1 cellular context compared by ENCODE assay signal in the genomic region with DNA sequence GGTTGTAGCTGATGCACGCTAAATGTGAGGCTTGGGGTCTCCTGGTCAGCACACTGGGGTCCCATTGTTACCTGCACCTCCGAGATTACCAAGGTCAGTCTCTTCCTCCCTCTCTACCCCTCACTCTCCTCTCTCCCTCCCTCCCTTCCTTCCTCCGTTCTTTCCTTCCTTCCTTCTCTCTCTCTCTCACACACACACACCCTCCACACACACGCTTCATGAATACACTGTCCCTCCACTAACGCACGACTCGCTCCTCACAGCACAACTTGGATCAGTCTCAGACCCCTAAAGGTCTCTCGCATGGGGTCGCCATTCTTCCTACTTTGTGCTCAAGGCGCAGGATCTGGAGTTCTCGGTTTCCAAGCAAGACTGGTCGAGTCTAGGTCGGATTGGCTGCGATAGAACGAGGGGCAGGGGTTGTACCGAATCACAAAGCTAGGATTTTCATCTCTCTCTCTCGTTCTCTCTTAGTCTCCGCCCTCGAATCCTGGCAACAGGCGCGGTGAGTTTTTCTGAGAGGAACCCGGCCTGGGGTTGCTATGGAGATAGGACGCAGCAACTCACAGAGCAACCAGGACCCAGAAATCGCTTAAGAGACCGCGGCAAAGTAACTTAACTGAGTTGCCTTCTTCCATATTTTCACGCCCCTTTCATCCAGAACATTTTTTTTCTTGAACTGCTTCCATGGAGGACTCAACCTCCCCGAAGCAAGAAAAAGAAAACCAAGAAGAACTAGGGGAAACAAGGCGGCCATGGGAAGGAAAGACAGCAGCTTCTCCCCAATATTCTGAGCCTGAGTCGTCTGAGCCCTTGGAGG.
A peak's percentile ranks its signal among the peaks of the same experiment; 100 is the strongest.
TF ChIP-seq lines count a peak whose summit lies in the region.

Gene RSPH4A (plus strand): TSS at position 543 of the 820 bp plus-strand sequence. CDS start 145 bp downstream, at position 688.

TF ChIP-seq in K562, 482 proteins besides CTCF, POLR2A, EP300 and RAD21 (continued from another document and continues in another):
- TF ChIP-seq USF2 (CRISPR knock-in tag; IDR thresholded peaks at IDR 0.05) (no peak), RREB1 (CRISPR knock-in tag; IDR thresholded peaks at IDR 0.05) (no peak), ZNF76 (CRISPR knock-in tag; IDR thresholded peaks at IDR 0.05; ENCODE audit: borderline replicate concordance) (no peak), KAT2B (IDR thresholded peaks at IDR 0.05; ENCODE audit: low read depth, low read length) (no peak), ZBTB40 (IDR thresholded peaks at IDR 0.05) (peak; percentile 41; the same call in 1 of the 2 replicates), ZBTB40 (CRISPR knock-in tag; IDR thresholded peaks at IDR 0.05) (no peak), JUN (IDR thresholded peaks at IDR 0.05; ENCODE audit: borderline replicate concordance, low read depth, low read length) (no peak), JUN (CRISPR knock-in tag; IDR thresholded peaks at IDR 0.05; ENCODE audit: borderline replicate concordance) (no peak), U2AF1 (optimal IDR thresholded peaks at IDR 0.05; ENCODE audit: low read depth, low read length) (no peak), ZNF79 (CRISPR knock-in tag; IDR thresholded peaks at IDR 0.05; ENCODE audit: low read depth) (no peak), ILF3 (IDR thresholded peaks at IDR 0.05; ENCODE audit: borderline replicate concordance) (no peak), TAF1 (IDR thresholded peaks at IDR 0.05; ENCODE audit: control insufficient read depth, extremely low read depth, insufficient read depth, low read length, severe bottlenecking) (no peak), TAF7 (tag; IDR thresholded peaks at IDR 0.05) (no peak), ELF4 (CRISPR knock-in tag; IDR thresholded peaks at IDR 0.05) (peak; percentile 89), WHSC1 (IDR thresholded peaks at IDR 0.05; ENCODE audit: low read length) (no peak), ERF (CRISPR knock-in tag; IDR thresholded peaks at IDR 0.05) (no peak), NR1H2 (CRISPR knock-in tag; IDR thresholded peaks at IDR 0.05) (no peak), ZFPM2 (CRISPR knock-in tag; IDR thresholded peaks at IDR 0.05) (no peak), RFX1 (IDR thresholded peaks at IDR 0.05) (peak; percentile 96), CSDE1 (IDR thresholded peaks at IDR 0.05) (peak in 1 of 2 experiments; percentile 37; a peak in 1 of 4 replicates), SMAD4 (CRISPR knock-in tag; conservative IDR thresholded peaks at IDR 0.05) (no peak), SFPQ (IDR thresholded peaks at IDR 0.05; ENCODE audit: low read depth, low read length) (no peak), ZNF175 (CRISPR knock-in tag; IDR thresholded peaks at IDR 0.05; ENCODE audit: low read depth) (no peak), GATAD2A (IDR thresholded peaks at IDR 0.05) (no peak), ZNF699 (CRISPR knock-in tag; IDR thresholded peaks at IDR 0.05; ENCODE audit: insufficient replicate concordance) (no peak), HDAC2 (IDR thresholded peaks at IDR 0.05) (0 out of 2 replicates have a peak, but pooled peaks have one; percentile 23), SMARCE1 (IDR thresholded peaks at IDR 0.05) (no peak), BCOR (IDR thresholded peaks at IDR 0.05) (no peak), CXXC5 (CRISPR knock-in tag; IDR thresholded peaks at IDR 0.05) (0 out of 2 replicates have a peak, but pooled peaks have one; percentile 16), ZNF384 (IDR thresholded peaks at IDR 0.05; ENCODE audit: low read depth, low read length) (no peak), SRF (CRISPR knock-in tag; IDR thresholded peaks at IDR 0.05) (no peak)
- TF ChIP-seq, protein P1, sequence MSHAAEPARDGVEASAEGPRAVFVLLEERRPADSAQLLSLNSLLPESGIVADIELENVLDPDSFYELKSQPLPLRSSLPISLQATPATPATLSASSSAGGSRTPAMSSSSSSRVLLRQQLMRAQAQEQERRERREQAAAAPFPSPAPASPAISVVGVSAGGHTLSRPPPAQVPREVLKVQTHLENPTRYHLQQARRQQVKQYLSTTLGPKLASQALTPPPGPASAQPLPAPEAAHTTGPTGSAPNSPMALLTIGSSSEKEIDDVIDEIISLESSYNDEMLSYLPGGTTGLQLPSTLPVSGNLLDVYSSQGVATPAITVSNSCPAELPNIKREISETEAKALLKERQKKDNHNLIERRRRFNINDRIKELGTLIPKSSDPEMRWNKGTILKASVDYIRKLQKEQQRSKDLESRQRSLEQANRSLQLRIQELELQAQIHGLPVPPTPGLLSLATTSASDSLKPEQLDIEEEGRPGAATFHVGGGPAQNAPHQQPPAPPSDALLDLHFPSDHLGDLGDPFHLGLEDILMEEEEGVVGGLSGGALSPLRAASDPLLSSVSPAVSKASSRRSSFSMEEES (CRISPR knock-in tag; IDR thresholded peaks at IDR 0.05) = no peak
- TF ChIP-seq, protein P2, sequence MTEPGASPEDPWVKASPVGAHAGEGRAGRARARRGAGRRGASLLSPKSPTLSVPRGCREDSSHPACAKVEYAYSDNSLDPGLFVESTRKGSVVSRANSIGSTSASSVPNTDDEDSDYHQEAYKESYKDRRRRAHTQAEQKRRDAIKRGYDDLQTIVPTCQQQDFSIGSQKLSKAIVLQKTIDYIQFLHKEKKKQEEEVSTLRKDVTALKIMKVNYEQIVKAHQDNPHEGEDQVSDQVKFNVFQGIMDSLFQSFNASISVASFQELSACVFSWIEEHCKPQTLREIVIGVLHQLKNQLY (CRISPR knock-in tag; conservative IDR thresholded peaks at IDR 0.05) = no peak
- TF ChIP-seq, protein P3, sequence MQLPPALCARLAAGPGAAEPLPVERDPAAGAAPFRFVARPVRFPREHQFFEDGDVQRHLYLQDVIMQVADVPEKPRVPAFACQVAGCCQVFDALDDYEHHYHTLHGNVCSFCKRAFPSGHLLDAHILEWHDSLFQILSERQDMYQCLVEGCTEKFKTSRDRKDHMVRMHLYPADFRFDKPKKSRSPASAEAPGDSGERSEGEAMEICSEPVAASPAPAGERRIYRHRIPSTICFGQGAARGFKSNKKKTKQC (CRISPR knock-in tag; IDR thresholded peaks at IDR 0.05) = no peak
- TF ChIP-seq, protein P4, sequence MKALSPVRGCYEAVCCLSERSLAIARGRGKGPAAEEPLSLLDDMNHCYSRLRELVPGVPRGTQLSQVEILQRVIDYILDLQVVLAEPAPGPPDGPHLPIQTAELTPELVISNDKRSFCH (CRISPR knock-in tag; IDR thresholded peaks at IDR 0.05) = no peak
- TF ChIP-seq, protein P4 (tag; IDR thresholded peaks at IDR 0.05) = no peak
